In genomic region chr5:159207222-159207615, GRCh38 we compare ENCODE assay signal across 8 cellular contexts. TPM values are rescaled to one million over a fixed set of nuclear protein-coding genes. Genes with fewer than 3 reads are reported as not detected.
DNase-seq lines count a peak whose midpoint lies in the region; ATAC-seq and TF ChIP-seq lines count a peak whose summit lies in the region.

No MANE protein-coding gene starts in this region.

- peaks cover 58% of the 10 kb centered on the region for H3K4me1 Mint-ChIP-seq in activated CD4-positive, alpha-beta T cell treated with anti-CD3 and anti-CD28 coated beads for 36 hours

- H3K4me3 ChIP-seq in left lung (peak overlapping the region; percentile 77 to 93), testis (peak overlapping the region; percentile 96 to 97)

- H3K36me3 ChIP-seq in left lung (peaks cover 0 to 5% of the 10 kb centered on the region in 2 donors), testis (ENCODE audit: low read depth, missing control alignments) (no peaks in the 10 kb centered on the region)

- intact Hi-C loops in activated CD4-positive, alpha-beta T cell treated with anti-CD3 and anti-CD28 coated beads for 36 hours (cut with DNase I, micrococcal nuclease), result loop anchor here (1.0 to 10.0 kb wide), 13 partner anchors 22 to 1935 kb away; partner anchors contain the start of genes PWWP2A (in 2 of the 2), CLINT1 (in 1 of the 2), SLU7 (in 1 of the 2) and TTC1 (in 1 of the 2)
- intact Hi-C loops in left lung (cut with DNase I), result no loop called here
- intact Hi-C loops in testis (cut with DNase I; ENCODE audit: low total_unique reads), result no loop called here

- H3K27ac Mint-ChIP-seq in activated CD4-positive, alpha-beta T cell treated with anti-CD3 and anti-CD28 coated beads for 36 hours, result peak overlapping the region; percentile 100

- H3K4me1 ChIP-seq in left lung (peaks cover 23 to 76% of the 10 kb centered on the region in 2 donors), testis (peaks cover 32% of the 10 kb centered on the region)

- peak overlapping the region; percentile 100 for H3K4me3 Mint-ChIP-seq in activated CD4-positive, alpha-beta T cell treated with anti-CD3 and anti-CD28 coated beads for 36 hours

- no peak for TF ChIP-seq POLR2A in testis (IDR thresholded peaks at IDR 0.05)

- CTCF ChIA-PET in activated CD4-positive, alpha-beta T cell treated with anti-CD3 and anti-CD28 coated beads for 36 hours (lab: Charles Lee), result interaction anchor here (0.5 to 3.1 kb wide), 16 partner anchors 9 to 1898 kb away, joined by 3 to 22 read pairs (median 3); no protein-coding TSS in a partner anchor
- CTCF ChIA-PET in HEK293T (lab: Yijun Ruan, JAX), result interaction anchor here (0.7 to 2.7 kb wide), 2 partner anchors 44 to 50 kb away, joined by 3 to 10 read pairs; no protein-coding TSS in a partner anchor

- H3K27ac ChIP-seq in angular gyrus (ENCODE audit: low read depth, low read length) (peak overlapping the region; percentile 91), left lung (peak overlapping the region; percentile 95 to 97), testis (peak overlapping the region; percentile 88 to 93)

- H3K27me3 ChIP-seq in left lung (no peaks in the 10 kb centered on the region), testis (no peaks in the 10 kb centered on the region)

- WGBS in testis, 2 donors, result 5 to 6% methylated on average over 4 of the region's 4 CpGs

- peaks cover 48% of the 10 kb centered on the region for H3K36me3 Mint-ChIP-seq in activated CD4-positive, alpha-beta T cell treated with anti-CD3 and anti-CD28 coated beads for 36 hours (ENCODE audit: low read depth)

- no peaks in the 10 kb centered on the region for H3K27me3 Mint-ChIP-seq in activated CD4-positive, alpha-beta T cell treated with anti-CD3 and anti-CD28 coated beads for 36 hours

- DNase-seq in activated CD4-positive, alpha-beta T cell treated with anti-CD3 and anti-CD28 coated beads for 36 hours, result no peak
- no peak for DNase-seq in activated CD4-positive, alpha-beta T cell treated with anti-CD3 and anti-CD28 coated beads, Interleukin-2, amount 50 U/mL, for 48 hours
- DNase-seq in left lung (no peak), testis (no peak), HEK293T (ENCODE audit: extremely low spot score) (no peak), NOMO-1 (lab: John Stamatoyannopoulos, UW; ENCODE audit: unreplicated experiment in 2 of 2) (no peak), NK-92 (lab: John Stamatoyannopoulos, UW; ENCODE audit: unreplicated experiment) (no peak)

- TF ChIP-seq CTCF in left lung (IDR thresholded peaks at IDR 0.05), result no peak
- TF ChIP-seq CTCF in testis (IDR thresholded peaks at IDR 0.05), result no peak

- POLR2A ChIA-PET in activated CD4-positive, alpha-beta T cell treated with anti-CD3 and anti-CD28 coated beads for 36 hours (lab: Charles Lee), result interaction anchor here (0.6 to 1.4 kb wide), 10 partner anchors 13 to 804 kb away, joined by 3 to 16 read pairs (median 4); no protein-coding TSS in a partner anchor
- POLR2A ChIA-PET in HEK293T (lab: Yijun Ruan, JAX), result interaction anchor here (0.6 to 2.0 kb wide), 3 partner anchors 23 to 83 kb away, joined by 3 to 6 read pairs (median 3); no protein-coding TSS in a partner anchor

- ATAC-seq in activated CD4-positive, alpha-beta T cell treated with anti-CD3 and anti-CD28 coated beads for 36 hours, result no peak
- ATAC-seq in left lung, result no peak

- no peaks in the 10 kb centered on the region for H3K9me3 Mint-ChIP-seq in activated CD4-positive, alpha-beta T cell treated with anti-CD3 and anti-CD28 coated beads for 36 hours (ENCODE audit: low read depth)

- H3K9me3 ChIP-seq in left lung (no peaks in the 10 kb centered on the region), testis (no peaks in the 10 kb centered on the region)

TF ChIP-seq in HEK293T, 16 proteins besides CTCF, POLR2A, EP300 and RAD21:
- no peak for TF ChIP-seq FOXA1 (IDR thresholded peaks at IDR 0.05)
- no peak for TF ChIP-seq ARNT (IDR thresholded peaks at IDR 0.05)
- TF ChIP-seq HDGF (IDR thresholded peaks at IDR 0.05; ENCODE audit: borderline replicate concordance), result no peak
- no peak for TF ChIP-seq TARDBP (IDR thresholded peaks at IDR 0.05)
- no peak for TF ChIP-seq NFRKB (IDR thresholded peaks at IDR 0.05)
- no peak for TF ChIP-seq LEF1 (IDR thresholded peaks at IDR 0.05; ENCODE audit: borderline replicate concordance)
- no peak for TF ChIP-seq L3MBTL2 (conservative IDR thresholded peaks at IDR 0.05)
- no peak for TF ChIP-seq CTBP1 (IDR thresholded peaks at IDR 0.05; ENCODE audit: borderline replicate concordance)
- no peak for TF ChIP-seq ELF4 (IDR thresholded peaks at IDR 0.05)
- no peak for TF ChIP-seq ZNF384 (IDR thresholded peaks at IDR 0.05)
- no peak for TF ChIP-seq FOXK2 (IDR thresholded peaks at IDR 0.05)
- no peak for TF ChIP-seq FOXM1 (IDR thresholded peaks at IDR 0.05; ENCODE audit: borderline replicate concordance)
- TF ChIP-seq BHLHE40 (IDR thresholded peaks at IDR 0.05; ENCODE audit: borderline replicate concordance), result no peak
- no peak for TF ChIP-seq SUZ12 (IDR thresholded peaks at IDR 0.05)
- no peak for TF ChIP-seq PKNOX1 (IDR thresholded peaks at IDR 0.05)

RNA-seq across cellular contexts. Expression of gene RNF145, which starts 2.1 kb away (rescaled TPM):
- total RNA-seq in activated CD4-positive, alpha-beta T cell treated with anti-CD3 and anti-CD28 coated beads for 36 hours, result 10 to 100 TPM; 81.9 to 87.5 TPM
- total RNA-seq in left lung (100 to 1,000 TPM; 164 to 216 TPM), testis (10 to 100 TPM; 39.5 to 40.4 TPM)
- polyA plus RNA-seq in testis (ENCODE audit: insufficient read depth, low read depth, low replicate concordance), result 30.0 TPM

RNA-seq across cellular contexts. Expression of gene UBLCP1, which starts 55.9 kb away (rescaled TPM):
- total RNA-seq in activated CD4-positive, alpha-beta T cell treated with anti-CD3 and anti-CD28 coated beads for 36 hours, result 10 to 100 TPM; 26.0 to 31.0 TPM
- 10 to 100 TPM; 29.9 to 32.5 TPM for total RNA-seq in left lung
- 10 to 100 TPM; 29.6 to 39.1 TPM for total RNA-seq in testis
- 31.2 TPM for polyA plus RNA-seq in testis (ENCODE audit: insufficient read depth, low read depth, low replicate concordance)

Comparison
In these comparisons a context has a peak if more than half of its experiments do, and no peak if none do; other contexts are left out.
1. intact Hi-C loops: an anchor here in activated CD4-positive, alpha-beta T cell treated with anti-CD3 and anti-CD28 coated beads for 36 hours (1.0 to 10.0 kb wide); none called in left lung and testis.